17 cellular contexts compared by ENCODE assay signal in the genomic region with DNA sequence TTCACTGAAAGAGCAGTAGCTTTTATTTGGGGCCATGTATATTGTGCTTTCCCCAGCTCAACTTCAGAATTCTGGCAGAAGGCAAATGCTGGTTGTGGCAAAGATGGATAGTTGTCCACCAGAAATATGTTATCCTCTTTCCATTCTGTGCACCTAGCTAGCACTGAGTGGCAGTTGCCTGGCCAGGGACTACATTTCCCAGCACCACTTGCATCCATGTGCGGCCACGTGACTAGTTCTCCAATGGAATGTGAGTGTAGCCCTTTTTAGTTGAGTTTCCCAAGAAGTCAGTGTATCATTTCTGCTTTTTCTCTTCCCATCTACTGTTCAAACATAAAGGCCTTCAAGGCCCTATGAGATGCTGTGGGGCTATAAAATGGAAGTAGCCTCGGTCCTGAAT.
DNase-seq lines count a peak whose midpoint lies in the region; ATAC-seq and TF ChIP-seq lines count a peak whose summit lies in the region.
"Had no signal": no experiment of that assay in that cellular context is flagged by ENCODE, and none has a peak within 500 bp of the region (broad histone marks: within the 10 kb centered on the region; RNA-seq: fewer than 3 reads in every experiment).

No MANE protein-coding gene starts in this region.

- WGBS in mesendoderm (ENCODE audit: extremely low coverage, insufficient coverage, low lambda C conversion rate) = no CpG with 5 or more reads among the region's 3 CpGs

- no peak overlapping the region for H4K5ac ChIP-seq in mesendoderm (ENCODE audit: low read length)

- H3K56ac ChIP-seq in mesendoderm (ENCODE audit: low read length) = no peak overlapping the region

- no peak overlapping the region for H3K4ac ChIP-seq in mesendoderm (ENCODE audit: low read depth, low read length)

- peak; percentile 46; the same call in 1 of the 3 replicates for ATAC-seq in SK-N-SH treated with all-trans-retinoic acid at 6 μM for 48 hours
- ATAC-seq: activated CD8-positive, alpha-beta memory T cell treated with anti-CD3 and anti-CD28 coated beads, Interleukin-2, amount 10 ng/mL, durations not matched to agents 7 days and 5 days had no signal

- H3K9ac ChIP-seq in mesendoderm (ENCODE audit: low read length) = no peak overlapping the region
- H3K9ac ChIP-seq: KMS-11 had no signal

- in situ Hi-C loops in GM13976 (cut with MboI; ENCODE audit: low sequenced_read_pairs, unreplicated experiment) = no loop called here

- no peak overlapping the region for H3K18ac ChIP-seq in mesendoderm (ENCODE audit: low read length)

- H3K27me3 ChIP-seq in mesendoderm (ENCODE audit: insufficient read depth, low read length, poor library complexity) = no peaks in the 10 kb centered on the region

- H3K79me1 ChIP-seq in mesendoderm (ENCODE audit: low read length) = no peaks in the 10 kb centered on the region

- H3K79me2 ChIP-seq in mesendoderm (ENCODE audit: control insufficient read depth, insufficient read depth, low read length) = no peaks in the 10 kb centered on the region

- no peak overlapping the region for H2BK15ac ChIP-seq in mesendoderm (replicated peaks; ENCODE audit: low read depth)

- no peak overlapping the region for H2BK5ac ChIP-seq in mesendoderm (ENCODE audit: low read length)

- TF ChIP-seq CTCF in GM13976 (IDR thresholded peaks at IDR 0.05; ENCODE audit: borderline replicate concordance, control extremely low read depth, extremely low read depth, insufficient read depth, missing control alignments) = no peak

- no peak overlapping the region for H2AK5ac ChIP-seq in mesendoderm (ENCODE audit: low read length)

- no peaks in the 10 kb centered on the region for H3K36me3 ChIP-seq in mesendoderm (ENCODE audit: control insufficient read depth, insufficient read depth, low read length)

- DNase-seq in Daoy (ENCODE audit: low read depth) = peak; percentile 31
- DNase-seq in HT-29 (ENCODE audit: low spot score) = peak; percentile 11
- DNase-seq in mesendoderm = peak; percentile 57
- no peak for DNase-seq in SW480 (ENCODE audit: low spot score)
- DNase-seq in GM13976 (ENCODE audit: low spot score) = no peak
- DNase-seq in DMS153 (lab: John Stamatoyannopoulos, UW) = no peak
- DNase-seq: activated CD4-positive, CD25-positive, alpha-beta regulatory T cell; activated CD8-positive, alpha-beta memory T cell treated with anti-CD3 and anti-CD28 coated beads, Interleukin-2, amount 10 ng/mL, durations not matched to agents 7 days and 5 days; activated effector memory CD4-positive, alpha-beta T cell treated with anti-CD3 and anti-CD28 coated beads, Interleukin-2, amount 50 U/mL, for 16 hours; CD4-positive, CD25-positive, alpha-beta regulatory T cell; islet precursor cell; mesenchymal stem cell; NCI-H1436 treated with DMSO at 0.1 percent for 48 hours; NCI-H446 treated with DMSO at 0.1 percent for 48 hours; OCI-M1 had no signal

- H2BK120ac ChIP-seq in mesendoderm (ENCODE audit: low read depth, low read length) = no peak overlapping the region

- no peak overlapping the region for H3K4me2 ChIP-seq in mesendoderm (ENCODE audit: low read length)
- H3K4me2 ChIP-seq: KMS-11 had no signal

- no peak overlapping the region for H3K27ac ChIP-seq in mesendoderm (ENCODE audit: low read depth, low read length)
- H3K27ac ChIP-seq: KMS-11 had no signal

- H4K8ac ChIP-seq in mesendoderm (ENCODE audit: low read depth, low read length) = no peak overlapping the region

- H3K4me1 ChIP-seq in mesendoderm (ENCODE audit: control insufficient read depth, low read depth, low read length) = no peaks in the 10 kb centered on the region

- no peak overlapping the region for H3K23ac ChIP-seq in mesendoderm (ENCODE audit: low read length)

- H3K4me3 ChIP-seq in mesendoderm (ENCODE audit: low read length) = no peak overlapping the region

TF ChIP-seq in SK-N-SH treated with all-trans-retinoic acid at 6 μM for 48 hours, 23 proteins besides CTCF, POLR2A, EP300 and RAD21:
- no peak for TF ChIP-seq ZNF565 (CRISPR knock-in tag; conservative IDR thresholded peaks at IDR 0.05; ENCODE audit: low read depth)
- TF ChIP-seq ISL1 (CRISPR knock-in tag; IDR thresholded peaks at IDR 0.05) = no peak
- no peak for TF ChIP-seq GLIS3 (CRISPR knock-in tag; IDR thresholded peaks at IDR 0.05)
- TF ChIP-seq BACH2 (CRISPR knock-in tag; IDR thresholded peaks at IDR 0.05; ENCODE audit: borderline replicate concordance) = no peak
- no peak for TF ChIP-seq OSR1 (CRISPR knock-in tag; IDR thresholded peaks at IDR 0.05)
- TF ChIP-seq, protein P1, sequence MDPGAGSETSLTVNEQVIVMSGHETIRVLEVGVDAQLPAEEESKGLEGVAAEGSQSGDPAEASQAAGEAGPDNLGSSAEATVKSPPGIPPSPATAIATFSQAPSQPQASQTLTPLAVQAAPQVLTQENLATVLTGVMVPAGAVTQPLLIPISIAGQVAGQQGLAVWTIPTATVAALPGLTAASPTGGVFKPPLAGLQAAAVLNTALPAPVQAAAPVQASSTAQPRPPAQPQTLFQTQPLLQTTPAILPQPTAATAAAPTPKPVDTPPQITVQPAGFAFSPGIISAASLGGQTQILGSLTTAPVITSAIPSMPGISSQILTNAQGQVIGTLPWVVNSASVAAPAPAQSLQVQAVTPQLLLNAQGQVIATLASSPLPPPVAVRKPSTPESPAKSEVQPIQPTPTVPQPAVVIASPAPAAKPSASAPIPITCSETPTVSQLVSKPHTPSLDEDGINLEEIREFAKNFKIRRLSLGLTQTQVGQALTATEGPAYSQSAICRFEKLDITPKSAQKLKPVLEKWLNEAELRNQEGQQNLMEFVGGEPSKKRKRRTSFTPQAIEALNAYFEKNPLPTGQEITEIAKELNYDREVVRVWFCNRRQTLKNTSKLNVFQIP (CRISPR knock-in tag; IDR thresholded peaks at IDR 0.05; ENCODE audit: borderline replicate concordance, low read depth) = no peak
- TF ChIP-seq TCF4 (CRISPR knock-in tag; IDR thresholded peaks at IDR 0.05; ENCODE audit: borderline replicate concordance) = no peak
- no peak for TF ChIP-seq PPARA (CRISPR knock-in tag; IDR thresholded peaks at IDR 0.05; ENCODE audit: borderline replicate concordance)
- no peak for TF ChIP-seq ZNF8 (CRISPR knock-in tag; IDR thresholded peaks at IDR 0.05)
- no peak for TF ChIP-seq SNAI2 (CRISPR knock-in tag; IDR thresholded peaks at IDR 0.05)
- no peak for TF ChIP-seq TOX (CRISPR knock-in tag; IDR thresholded peaks at IDR 0.05; ENCODE audit: borderline replicate concordance)
- no peak for TF ChIP-seq CSDC2 (CRISPR knock-in tag; IDR thresholded peaks at IDR 0.05)
TF ChIP-seq in SK-N-SH treated with all-trans-retinoic acid at 6 μM for 48 hours: peak in this region for 0.

Comparison
In these comparisons a context has a peak if more than half of its experiments do, and no peak if none do; other contexts are left out.
1. DNase-seq: peak in Daoy (single experiment), HT-29 (single experiment) and mesendoderm (single experiment); none in SW480 (single experiment), GM13976 (single experiment) and DMS153 (single experiment).